ENCODE assay signal across 38 cellular contexts in the genomic region with DNA sequence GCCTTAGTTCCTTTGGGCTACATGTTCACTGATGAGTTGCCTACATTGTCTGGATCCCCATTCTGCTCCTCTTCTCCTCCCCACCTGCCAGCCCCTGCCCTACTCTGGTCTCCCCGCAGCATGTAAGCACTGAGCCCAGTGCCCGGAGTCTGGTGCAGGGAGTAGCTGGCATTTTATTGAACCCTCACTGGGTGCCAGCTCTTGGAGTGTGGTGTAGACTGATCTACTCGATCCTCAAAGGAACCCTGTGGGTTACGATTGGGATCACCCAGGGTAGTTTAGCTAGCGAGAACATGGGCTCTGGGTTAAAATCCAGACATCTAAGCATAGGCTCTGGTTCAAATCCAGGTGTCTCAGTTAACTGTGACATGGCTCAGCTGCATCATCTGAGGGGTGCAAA. TPM values are rescaled to one million over a fixed set of nuclear protein-coding genes. Genes with fewer than 3 reads are reported as not detected.
"Had no signal": no experiment of that assay in that cellular context is flagged by ENCODE, and none has a peak within 500 bp of the region (broad histone marks: within the 10 kb centered on the region; RNA-seq: fewer than 3 reads in every experiment).

No MANE protein-coding gene starts in this region.

- H3K27me3 ChIP-seq: brain microvascular endothelial cell had no signal

- H3K4me3 ChIP-seq: esophagus squamous epithelium, gastroesophageal sphincter had no signal

- H3K4me1 Mint-ChIP-seq: activated CD4-positive, alpha-beta memory T cell treated with anti-CD3 and anti-CD28 coated beads, Interleukin-2, amount 10 ng/mL, durations not matched to agents 7 days and 5 days; activated CD4-positive, alpha-beta T cell treated with anti-CD3 and anti-CD28 coated beads for 36 hours; activated CD4-positive, alpha-beta T cell treated with anti-CD3 and anti-CD28 coated beads, Interleukin-2, amount 10 ng/mL, durations not matched to agents 7 days and 5 days; activated T-helper 17 cell treated with anti-CD3 and anti-CD28 coated beads, Interleukin-2, amount 50 U/mL, for 72 hours; T-helper 17 cell had no signal

- H3K9me3 Mint-ChIP-seq: activated CD4-positive, alpha-beta memory T cell treated with anti-CD3 and anti-CD28 coated beads, Interleukin-2, amount 10 ng/mL, durations not matched to agents 7 days and 5 days; activated T-cell treated with anti-CD3 and anti-CD28 coated beads, Interleukin-2, amount 50 U/mL, for 24 hours; activated T-helper 17 cell treated with anti-CD3 and anti-CD28 coated beads, Interleukin-2, amount 50 U/mL, for 72 hours; T-helper 2 cell treated with Interferon-gamma antibody and Interleukin-4, amounts not matched to agents 5 μg/mL and 100 μg/mL, for 36 hours had no signal

- H3K36me3 Mint-ChIP-seq: activated naive CD8-positive, alpha-beta T cell had no signal

- H3K36me3 ChIP-seq: brain microvascular endothelial cell, esophagus squamous epithelium, gastroesophageal sphincter had no signal

- H3K27ac ChIP-seq: brain microvascular endothelial cell, epithelial cell of prostate, esophagus squamous epithelium, gastroesophageal sphincter had no signal

- H3K9me3 ChIP-seq: esophagus squamous epithelium, gastroesophageal sphincter had no signal

- H3K4me1 ChIP-seq: gastroesophageal sphincter had no signal

- H3K27ac Mint-ChIP-seq: activated CD4-positive, alpha-beta memory T cell treated with anti-CD3 and anti-CD28 coated beads, Interleukin-2, amount 10 ng/mL, durations not matched to agents 7 days and 5 days; activated CD4-positive, alpha-beta T cell treated with anti-CD3 and anti-CD28 coated beads for 36 hours; activated CD4-positive, alpha-beta T cell treated with anti-CD3 and anti-CD28 coated beads, Interleukin-2, amount 10 ng/mL, durations not matched to agents 7 days and 5 days; activated naive CD8-positive, alpha-beta T cell; activated T-cell treated with anti-CD3 and anti-CD28 coated beads, Interleukin-2, amount 50 U/mL, for 24 hours; activated T-helper 17 cell treated with anti-CD3 and anti-CD28 coated beads, Interleukin-2, amount 50 U/mL, for 72 hours; T-helper 17 cell; T-helper 2 cell treated with Interferon-gamma antibody and Interleukin-4, amounts not matched to agents 5 μg/mL and 100 μg/mL, for 36 hours had no signal

- ATAC-seq: activated CD4-positive, alpha-beta T cell treated with anti-CD3 and anti-CD28 coated beads for 36 hours; activated T-helper 17 cell treated with anti-CD3 and anti-CD28 coated beads, Interleukin-2, amount 50 U/mL, for 72 hours; gastroesophageal sphincter; T-helper 17 cell had no signal

- H3K4me3 Mint-ChIP-seq: activated CD4-positive, alpha-beta memory T cell treated with anti-CD3 and anti-CD28 coated beads, Interleukin-2, amount 10 ng/mL, durations not matched to agents 7 days and 5 days; activated CD4-positive, alpha-beta T cell treated with anti-CD3 and anti-CD28 coated beads for 36 hours; activated CD4-positive, alpha-beta T cell treated with anti-CD3 and anti-CD28 coated beads, Interleukin-2, amount 10 ng/mL, durations not matched to agents 7 days and 5 days; activated naive CD8-positive, alpha-beta T cell; activated T-cell treated with anti-CD3 and anti-CD28 coated beads, Interleukin-2, amount 50 U/mL, for 24 hours; activated T-helper 17 cell treated with anti-CD3 and anti-CD28 coated beads, Interleukin-2, amount 50 U/mL, for 72 hours; T-helper 17 cell; T-helper 2 cell treated with Interferon-gamma antibody and Interleukin-4, amounts not matched to agents 5 μg/mL and 100 μg/mL, for 36 hours had no signal

- DNase-seq: activated CD4-positive, alpha-beta memory T cell treated with anti-CD3 and anti-CD28 coated beads, Interleukin-2, amount 10 ng/mL, durations not matched to agents 7 days and 5 days; activated CD4-positive, alpha-beta T cell treated with anti-CD3 and anti-CD28 coated beads for 36 hours; activated CD4-positive, alpha-beta T cell treated with anti-CD3 and anti-CD28 coated beads, Interleukin-2, amount 10 ng/mL, durations not matched to agents 7 days and 5 days; activated CD4-positive, alpha-beta T cell treated with anti-CD3 and anti-CD28 coated beads, Interleukin-2, amount 50 U/mL, for 4 hours; activated CD4-positive, CD25-positive, alpha-beta regulatory T cell; activated CD4-positive, CD25-positive, alpha-beta regulatory T cell treated with anti-CD3 and anti-CD28 coated beads, Interleukin-2, amount 50 U/mL, for 72 hours; activated CD8-positive, alpha-beta memory T cell treated with anti-CD3 and anti-CD28 coated beads, Interleukin-2, amount 50 U/mL, for 48 hours; activated effector memory CD4-positive, alpha-beta T cell treated with Interleukin-2 at 50 U/mL for 16 hours; activated gamma-delta T cell treated with Interleukin-2 at 50 U/mL for 16 hours; activated naive CD4-positive, alpha-beta T cell treated with anti-CD3 and anti-CD28 coated beads, Interleukin-2, amount 50 U/mL, for 16 hours; activated naive CD4-positive, alpha-beta T cell treated with Interleukin-2 at 50 U/mL for 16 hours; activated T-cell treated with anti-CD3 and anti-CD28 coated beads for 4 hours; activated T-cell treated with anti-CD3 and anti-CD28 coated beads, Interleukin-2, amount 50 U/mL, for 24 hours; amniotic stem cell; anterior cingulate cortex; brain microvascular endothelial cell; caudate nucleus; cortex of kidney; dermis blood vessel endothelial cell; effector CD4-positive, alpha-beta T cell; esophagus squamous epithelium; foreskin melanocyte; T-helper 1 cell; T-helper 17 cell; T1000 had no signal

RNA-seq across cellular contexts. Expression of a gene that starts 8.3 kb away (rescaled TPM):
- total RNA-seq: activated CD4-positive, alpha-beta memory T cell treated with anti-CD3 and anti-CD28 coated beads, Interleukin-2, amount 10 ng/mL, durations not matched to agents 7 days and 5 days; activated CD4-positive, alpha-beta T cell treated with anti-CD3 and anti-CD28 coated beads for 36 hours; activated CD4-positive, alpha-beta T cell treated with anti-CD3 and anti-CD28 coated beads, Interleukin-2, amount 10 ng/mL, durations not matched to agents 7 days and 5 days; astrocyte; chondrocyte; dermis blood vessel endothelial cell; endothelial cell of umbilical vein; esophagus squamous epithelium; fibroblast of lung; fibroblast of villous mesenchyme; gastroesophageal sphincter; glomerular endothelial cell; T-helper 17 cell had no signal
- polyA plus RNA-seq: endothelial cell of umbilical vein, fibroblast of lung had no signal

RNA-seq across cellular contexts. Expression of a gene that starts 35.0 kb away (rescaled TPM):
- total RNA-seq: activated CD4-positive, alpha-beta memory T cell treated with anti-CD3 and anti-CD28 coated beads, Interleukin-2, amount 10 ng/mL, durations not matched to agents 7 days and 5 days; activated CD4-positive, alpha-beta T cell treated with anti-CD3 and anti-CD28 coated beads for 36 hours; activated CD4-positive, alpha-beta T cell treated with anti-CD3 and anti-CD28 coated beads, Interleukin-2, amount 10 ng/mL, durations not matched to agents 7 days and 5 days; astrocyte; chondrocyte; dermis blood vessel endothelial cell; endothelial cell of umbilical vein; esophagus squamous epithelium; fibroblast of lung; fibroblast of villous mesenchyme; gastroesophageal sphincter; glomerular endothelial cell; T-helper 17 cell had no signal
- polyA plus RNA-seq: adipose tissue, endothelial cell of umbilical vein, esophagus, fibroblast of lung had no signal

RNA-seq across cellular contexts. Expression of a gene that starts 38.4 kb away (rescaled TPM):
- total RNA-seq: activated CD4-positive, alpha-beta memory T cell treated with anti-CD3 and anti-CD28 coated beads, Interleukin-2, amount 10 ng/mL, durations not matched to agents 7 days and 5 days; activated CD4-positive, alpha-beta T cell treated with anti-CD3 and anti-CD28 coated beads for 36 hours; activated CD4-positive, alpha-beta T cell treated with anti-CD3 and anti-CD28 coated beads, Interleukin-2, amount 10 ng/mL, durations not matched to agents 7 days and 5 days; activated T-helper 17 cell treated with anti-CD3 and anti-CD28 coated beads, Interleukin-2, amount 50 U/mL, for 72 hours; astrocyte; chondrocyte; dermis blood vessel endothelial cell; endothelial cell of umbilical vein; esophagus squamous epithelium; fibroblast of lung; fibroblast of villous mesenchyme; gastroesophageal sphincter; glomerular endothelial cell; T-helper 17 cell had no signal
- polyA plus RNA-seq: endothelial cell of umbilical vein, esophagus, fibroblast of lung had no signal

RNA-seq across cellular contexts. Expression of a gene that starts 56.9 kb away (rescaled TPM):
- total RNA-seq: endothelial cell of umbilical vein, fibroblast of lung, fibroblast of villous mesenchyme had no signal
- polyA plus RNA-seq: endothelial cell of umbilical vein had no signal
